Comparison of ENCODE assay signal across 34 cellular contexts in genomic region chr3:76463501-76463900, GRCh38.
"Had no signal": no experiment of that assay in that cellular context is flagged by ENCODE, and none has a peak within 500 bp of the region (broad histone marks: within the 10 kb centered on the region; RNA-seq: fewer than 3 reads in every experiment).

No MANE protein-coding gene starts in this region.

- H3K36me3 ChIP-seq: MG63 had no signal

- H3K9me3 ChIP-seq: MG63 had no signal

- H3K27me3 ChIP-seq: MG63 had no signal

- H3K9ac ChIP-seq: KMS-11 had no signal

- H3K4me3 ChIP-seq: MG63 had no signal

- H3K4me2 ChIP-seq: KMS-11 had no signal

- H3K27ac ChIP-seq: KMS-11 had no signal

- DNase-seq: Karpas-422, Kasumi-1, MG63, MM.1S, MV-4-11, NCI-H1048, NCI-H1092, NCI-H1092 treated with DMSO at 0.1 percent for 48 hours, NCI-H1105, NCI-H1105 treated with DMSO at 0.1 percent for 48 hours, NCI-H1417, NCI-H1417 treated with DMSO at 0.1 percent for 48 hours, NCI-H1436, NCI-H1436 treated with DMSO at 0.1 percent for 48 hours, NCI-H146, NCI-H1694, NCI-H1694 treated with DMSO at 0.1 percent for 48 hours, NCI-H187, NCI-H187 treated with DMSO at 0.1 percent for 48 hours, NCI-H1930, NCI-H2029, NCI-H2029 treated with DMSO at 0.1 percent for 48 hours, NCI-H2081, NCI-H2081 treated with DMSO at 0.1 percent for 48 hours, NCI-H2107, NCI-H2227 treated with DMSO at 0.1 percent for 48 hours, NCI-H226, NCI-H345, NCI-H446, NCI-H446 treated with DMSO at 0.1 percent for 48 hours, NCI-H510A, NCI-H510A treated with DMSO at 0.1 percent for 48 hours, NCI-H524 had no signal
